ENCODE assay signal across 26 cellular contexts in the genomic region with DNA sequence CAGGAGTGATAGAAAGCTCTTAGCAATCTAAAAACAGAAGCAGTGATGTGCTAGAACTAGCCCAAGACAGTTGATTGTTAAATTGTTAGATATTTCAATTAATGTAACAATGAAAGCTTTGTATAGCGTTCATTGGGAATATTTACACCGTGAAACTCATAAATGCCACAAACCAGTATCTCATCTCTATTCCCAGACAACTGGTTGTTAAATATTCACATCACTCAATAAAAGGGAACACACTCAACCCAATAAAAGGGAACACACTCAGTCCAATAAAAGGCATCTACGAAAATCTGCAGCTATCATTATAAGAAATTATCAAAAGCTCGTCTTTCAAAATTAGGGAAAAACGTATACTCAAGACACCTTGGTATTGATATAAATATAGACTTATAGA.
"Had no signal": no experiment of that assay in that cellular context is flagged by ENCODE, and none has a peak within 500 bp of the region (broad histone marks: within the 10 kb centered on the region; RNA-seq: fewer than 3 reads in every experiment).

No MANE protein-coding gene starts in this region.

- H3K9me3 Mint-ChIP-seq: type B pancreatic cell had no signal

- H3K27me3 Mint-ChIP-seq: naive thymus-derived CD4-positive, alpha-beta T cell; stimulated activated naive B cell treated with anti-CD40 and anti-IgM and Interleukin-4, amounts not matched to agents 10 μg/mL and 1 μg/mL and 100 μg/mL, for 72 hours; stimulated activated naive CD8-positive, alpha-beta T cell treated with anti-CD3 and anti-CD28 coated beads, Interleukin-15, Interleukin-2, amounts not matched to agents 100 ng/mL and 50 ng/mL, for 24 hours; type B pancreatic cell had no signal

- H3K27me3 ChIP-seq: neutrophil, pancreas, right lobe of liver, sigmoid colon, stomach, thyroid gland, transverse colon, upper lobe of right lung, uterus had no signal

- H3K27ac Mint-ChIP-seq: naive thymus-derived CD4-positive, alpha-beta T cell; natural killer cell; nephron; stimulated activated effector memory CD8-positive, alpha-beta T cell treated with anti-CD3 and anti-CD28 coated beads, Interleukin-12 subunit alpha, Interleukin-12 subunit beta, amount 100 ng/mL, for 72 hours; stimulated activated naive B cell treated with anti-CD40 and anti-IgM and Interleukin-4, amounts not matched to agents 10 μg/mL and 1 μg/mL and 100 μg/mL, for 72 hours; stimulated activated naive CD8-positive, alpha-beta T cell treated with anti-CD3 and anti-CD28 coated beads, Interleukin-15, Interleukin-2, amounts not matched to agents 100 ng/mL and 50 ng/mL, for 24 hours; type B pancreatic cell had no signal

- H3K4me3 Mint-ChIP-seq: naive thymus-derived CD4-positive, alpha-beta T cell; natural killer cell; nephron; stimulated activated effector memory CD8-positive, alpha-beta T cell treated with anti-CD3 and anti-CD28 coated beads, Interleukin-12 subunit alpha, Interleukin-12 subunit beta, amount 100 ng/mL, for 72 hours; stimulated activated naive B cell treated with anti-CD40 and anti-IgM and Interleukin-4, amounts not matched to agents 10 μg/mL and 1 μg/mL and 100 μg/mL, for 72 hours; stimulated activated naive CD8-positive, alpha-beta T cell treated with anti-CD3 and anti-CD28 coated beads, Interleukin-15, Interleukin-2, amounts not matched to agents 100 ng/mL and 50 ng/mL, for 24 hours; type B pancreatic cell had no signal

- H3K36me3 ChIP-seq: neutrophil, pancreas, right lobe of liver, sigmoid colon, stomach, thoracic aorta, thyroid gland, transverse colon, upper lobe of right lung, uterus had no signal

- H3K4me1 ChIP-seq: pancreas, psoas muscle, right lobe of liver, sigmoid colon, stomach, thyroid gland, transverse colon, upper lobe of right lung, uterus had no signal

- H3K9me3 ChIP-seq: neutrophil, psoas muscle, sigmoid colon, thoracic aorta, thyroid gland, transverse colon, upper lobe of right lung, uterus had no signal

- H3K36me3 Mint-ChIP-seq: naive thymus-derived CD4-positive, alpha-beta T cell; stimulated activated effector memory CD8-positive, alpha-beta T cell treated with anti-CD3 and anti-CD28 coated beads, Interleukin-12 subunit alpha, Interleukin-12 subunit beta, amount 100 ng/mL, for 72 hours; stimulated activated naive B cell treated with anti-CD40 and anti-IgM and Interleukin-4, amounts not matched to agents 10 μg/mL and 1 μg/mL and 100 μg/mL, for 72 hours; type B pancreatic cell had no signal

- H3K27ac ChIP-seq: neutrophil, pancreas, psoas muscle, right lobe of liver, sigmoid colon, stomach, thoracic aorta, thyroid gland, transverse colon, upper lobe of right lung, uterus had no signal

- H3K4me3 ChIP-seq: pancreas, psoas muscle, right lobe of liver, sigmoid colon, stomach, thoracic aorta, thyroid gland, transverse colon, upper lobe of right lung, uterus had no signal

- DNase-seq: naive thymus-derived CD4-positive, alpha-beta T cell; natural killer cell; nucleus accumbens; pancreas; psoas muscle; right cardiac atrium; right lobe of liver; sigmoid colon; small intestine; stimulated activated CD4-positive, alpha-beta T cell treated with anti-CD3 and anti-CD28 coated beads, Interleukin-15, amount 100 ng/mL, for 24 hours; stimulated activated CD4-positive, alpha-beta T cell treated with anti-CD3 and anti-CD28 coated beads, Interleukin-2, amount 100 ng/mL, for 24 hours; stimulated activated CD4-positive, alpha-beta T cell treated with anti-CD3 and anti-CD28 coated beads, Interleukin-2, amount 100 ng/mL, for 48 hours; stimulated activated CD4-positive, alpha-beta T cell treated with anti-CD3 and anti-CD28 coated beads, Interleukin-4, amount 100 ng/mL, for 24 hours; stimulated activated naive B cell treated with anti-CD40 and anti-IgM and Interleukin-4, amounts not matched to agents 10 μg/mL and 1 μg/mL and 100 μg/mL, for 72 hours; stimulated activated naive CD4-positive, alpha-beta T cell treated with Interleukin-2 at 50 U/mL for 16 hours; stomach; thyroid gland; transverse colon; upper lobe of right lung; uterus had no signal

- H3K4me1 Mint-ChIP-seq: naive thymus-derived CD4-positive, alpha-beta T cell; natural killer cell; nephron; stimulated activated effector memory CD8-positive, alpha-beta T cell treated with anti-CD3 and anti-CD28 coated beads, Interleukin-12 subunit alpha, Interleukin-12 subunit beta, amount 100 ng/mL, for 72 hours; stimulated activated naive B cell treated with anti-CD40 and anti-IgM and Interleukin-4, amounts not matched to agents 10 μg/mL and 1 μg/mL and 100 μg/mL, for 72 hours had no signal
